20 cellular contexts compared by ENCODE assay signal in genomic region chr2:135615404-135615803, GRCh38.
"Had no signal": no experiment of that assay in that cellular context is flagged by ENCODE, and none has a peak within 500 bp of the region (broad histone marks: within the 10 kb centered on the region; RNA-seq: fewer than 3 reads in every experiment).

No MANE protein-coding gene starts in this region.

- H3K4me3 ChIP-seq: body of pancreas, lung, pancreas had no signal

- DNase-seq: activated CD4-positive, alpha-beta T cell treated with anti-CD3 and anti-CD28 coated beads for 48 hours; activated CD8-positive, alpha-beta memory T cell treated with anti-CD3 and anti-CD28 coated beads, Interleukin-2, amount 50 U/mL, for 4 hours; activated CD8-positive, alpha-beta T cell treated with anti-CD3 and anti-CD28 coated beads, Interleukin-2, amount 10 ng/mL, durations not matched to agents 7 days and 5 days; activated gamma-delta T cell; activated T-cell treated with anti-CD3 and anti-CD28 coated beads, Interleukin-2, amount 50 U/mL, for 72 hours; amygdala; body of pancreas; caudate nucleus; hippocampal formation; midbrain; pancreas; stimulated activated CD4-positive, alpha-beta T cell treated with anti-CD3 and anti-CD28 coated beads, Interleukin-2, amount 100 ng/mL, for 48 hours; T-helper 17 cell had no signal

- H3K27me3 ChIP-seq: body of pancreas, pancreas had no signal

- H3K9me3 ChIP-seq: body of pancreas, pancreas had no signal

- FAIRE-seq: colon, endometrium, keratinocyte, pancreas had no signal

- H3K27ac ChIP-seq: body of pancreas, pancreas had no signal

- H3K4me1 ChIP-seq: body of pancreas, pancreas had no signal

- H3K36me3 ChIP-seq: pancreas had no signal

- ATAC-seq: activated CD8-positive, alpha-beta T cell treated with anti-CD3 and anti-CD28 coated beads, Interleukin-2, amount 10 ng/mL, durations not matched to agents 7 days and 5 days; activated T-cell treated with anti-CD3 and anti-CD28 coated beads, Interleukin-2, amount 50 U/mL, for 72 hours; body of pancreas; esophagus mucosa; pancreas; stimulated activated memory B cell treated with anti-CD40 and anti-IgM and Interleukin-4, amounts not matched to agents 10 μg/mL and 1 μg/mL and 100 μg/mL, for 72 hours; T-helper 17 cell; WTC11 had no signal
